Comparison of ENCODE assay signal across 14 cellular contexts in the genomic region with DNA sequence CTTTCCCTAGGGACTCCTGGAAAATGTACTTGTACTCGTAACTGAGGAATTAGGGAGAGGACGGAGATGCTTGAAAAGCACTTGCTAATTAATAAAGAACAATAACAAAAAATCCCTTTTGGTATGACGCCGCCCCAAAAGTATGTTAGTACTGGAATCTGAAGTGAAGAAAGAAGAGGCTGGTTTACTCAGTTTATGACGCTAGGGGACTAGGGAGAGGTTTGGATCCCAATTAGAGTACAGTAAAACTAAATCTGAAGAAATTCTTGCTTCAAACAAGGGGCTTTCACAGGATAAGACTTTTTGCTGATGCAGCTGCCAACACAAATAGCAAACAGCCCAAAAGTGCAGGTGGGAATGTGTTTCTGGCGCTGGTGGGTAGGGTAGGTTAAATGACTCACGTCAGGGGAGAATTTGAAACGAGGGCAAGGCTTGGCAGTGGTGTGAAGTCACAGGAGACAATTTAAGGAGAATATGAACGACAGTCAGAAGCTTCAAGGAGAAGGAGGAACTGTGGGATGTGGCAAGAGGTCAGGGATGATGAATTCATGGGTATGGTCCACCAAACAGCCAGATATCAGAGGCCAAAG. TPM values are rescaled to one million over a fixed set of nuclear protein-coding genes. Genes with fewer than 3 reads are reported as not detected.
A peak's percentile ranks its signal among the peaks of the same experiment; 100 is the strongest.
DNase-seq lines count a peak whose midpoint lies in the region; ATAC-seq and TF ChIP-seq lines count a peak whose summit lies in the region.
"Had no signal": no experiment of that assay in that cellular context is flagged by ENCODE, and none has a peak within 500 bp of the region (broad histone marks: within the 10 kb centered on the region; RNA-seq: fewer than 3 reads in every experiment).

No MANE protein-coding gene starts in this region.

- H3K18ac ChIP-seq in trophoblast cell (ENCODE audit: low read length) = no peak overlapping the region

- H2AK5ac ChIP-seq in trophoblast cell (ENCODE audit: low read length) = no peak overlapping the region

- peaks cover 4% of the 10 kb centered on the region for H3K4me1 ChIP-seq in CD8-positive, alpha-beta T cell (ENCODE audit: insufficient read depth, low read length)
- H3K4me1 ChIP-seq in trophoblast cell (ENCODE audit: control insufficient read depth in 1 of 2, insufficient read depth in 2 of 2, low read length in 2 of 2) (peaks cover 0 to 3% of the 10 kb centered on the region in 2 experiments), endodermal cell (ENCODE audit: control insufficient read depth, insufficient read depth, low read length) (peaks cover 6% of the 10 kb centered on the region)

- no peak overlapping the region for H3K27ac Mint-ChIP-seq in CD8-positive, alpha-beta T cell
- H3K27ac Mint-ChIP-seq in endodermal cell = no peak overlapping the region

- H3K14ac ChIP-seq in trophoblast cell (ENCODE audit: low read length) = no peak overlapping the region

- H3K36me3 Mint-ChIP-seq in CD8-positive, alpha-beta T cell = peaks cover 2% of the 10 kb centered on the region
- H3K36me3 Mint-ChIP-seq in endodermal cell (ENCODE audit: low read depth) = peaks cover 4% of the 10 kb centered on the region

- intact Hi-C loops in CD8-positive, alpha-beta T cell (cut with DNase I, micrococcal nuclease) = no loop called here

- peak overlapping the region; percentile 32 for H3K4me3 Mint-ChIP-seq in CD8-positive, alpha-beta T cell
- no peak overlapping the region for H3K4me3 Mint-ChIP-seq in endodermal cell

- H4K12ac ChIP-seq in trophoblast cell (ENCODE audit: low read depth, low read length) = no peak overlapping the region

- no peak overlapping the region for H2BK120ac ChIP-seq in trophoblast cell (ENCODE audit: insufficient read depth, low read length, poor library complexity)

- H3K4ac ChIP-seq in trophoblast cell (ENCODE audit: low read depth, low read length) = no peak overlapping the region

- H3K4me3 ChIP-seq in CD8-positive, alpha-beta T cell (ENCODE audit: low read depth, low read length) = no peak overlapping the region
- no peak overlapping the region for H3K4me3 ChIP-seq in epithelial cell of esophagus (ENCODE audit: low read length)
- no peak overlapping the region for H3K4me3 ChIP-seq in trophoblast cell (ENCODE audit: low read depth, low read length)
- no peak overlapping the region for H3K4me3 ChIP-seq in endodermal cell (ENCODE audit: low read length)

- no peak overlapping the region for H3K4me2 ChIP-seq in trophoblast cell (ENCODE audit: low read length)

- no peak for ATAC-seq in CD8-positive, alpha-beta T cell
- no peak for ATAC-seq in GM19351 (IDR thresholded peaks at IDR 0.05; ENCODE audit: unreplicated experiment)

- H3K79me2 ChIP-seq in trophoblast cell (ENCODE audit: control insufficient read depth, insufficient read depth, low read length, poor library complexity) = peaks cover 5% of the 10 kb centered on the region

- no peaks in the 10 kb centered on the region for H3K36me3 ChIP-seq in CD8-positive, alpha-beta T cell (ENCODE audit: insufficient read depth, low read length)
- H3K36me3 ChIP-seq in trophoblast cell (ENCODE audit: control insufficient read depth in 1 of 2, insufficient read depth in 2 of 2, low read length in 2 of 2) (no peaks in the 10 kb centered on the region), endodermal cell (ENCODE audit: control insufficient read depth, insufficient read depth, low read length) (no peaks in the 10 kb centered on the region)
- H3K36me3 ChIP-seq: heart right ventricle, suprapubic skin had no signal

- no peak overlapping the region for H4K8ac ChIP-seq in trophoblast cell (ENCODE audit: low read depth, low read length)

- no peak for DNase-seq in CD8-positive, alpha-beta T cell
- DNase-seq in LHCN-M2 (ENCODE audit: low read depth) (peak; percentile 17), epithelial cell of esophagus (ENCODE audit: low read depth) (peak; percentile 47), trophoblast cell (peak; percentile 7 to 40), NCI-H446 (lab: John Stamatoyannopoulos, UW) (no peak), endodermal cell (no peak)
- DNase-seq: activated T-cell treated with anti-CD3 and anti-CD28 coated beads, Interleukin-2, amount 50 U/mL, for 48 hours; aorta; DMS53; heart right ventricle; NCI-H1092; NCI-H446 treated with DMSO at 0.1 percent for 48 hours had no signal

- POLR2A ChIA-PET in CD8-positive, alpha-beta T cell (lab: Charles Lee) = no interaction called here

- H3K9me3 ChIP-seq in CD8-positive, alpha-beta T cell (ENCODE audit: low read length) = no peaks in the 10 kb centered on the region
- H3K9me3 ChIP-seq in trophoblast cell (ENCODE audit: insufficient read depth, low read depth, low read length) = no peaks in the 10 kb centered on the region
- peaks cover 10% of the 10 kb centered on the region for H3K9me3 ChIP-seq in endodermal cell (ENCODE audit: control insufficient read depth, low read length)
- H3K9me3 ChIP-seq: suprapubic skin had no signal

- no peak overlapping the region for H2BK5ac ChIP-seq in trophoblast cell (ENCODE audit: low read depth, low read length, poor library complexity)

- H3K9ac ChIP-seq in trophoblast cell (ENCODE audit: low read length) (no peak overlapping the region), endodermal cell (ENCODE audit: extremely low read depth, low read length, poor library complexity, severe bottlenecking) (no peak overlapping the region)

- no peak overlapping the region for H2BK12ac ChIP-seq in trophoblast cell (ENCODE audit: low read length)

- H3K27ac ChIP-seq in CD8-positive, alpha-beta T cell (ENCODE audit: low read depth, low read length) = no peak overlapping the region
- H3K27ac ChIP-seq in trophoblast cell (ENCODE audit: low read depth, low read length) (no peak overlapping the region), endodermal cell (ENCODE audit: low read depth, low read length) (no peak overlapping the region)
- H3K27ac ChIP-seq: heart right ventricle, suprapubic skin had no signal

- no peak overlapping the region for H3K23ac ChIP-seq in trophoblast cell (ENCODE audit: low read length)

- peaks cover 5% of the 10 kb centered on the region for H3K79me1 ChIP-seq in trophoblast cell (ENCODE audit: low read length)

- H3K27me3 Mint-ChIP-seq in CD8-positive, alpha-beta T cell (ENCODE audit: low read depth) = no peaks in the 10 kb centered on the region
- H3K27me3 Mint-ChIP-seq in endodermal cell (ENCODE audit: insufficient read depth) = peaks cover 3% of the 10 kb centered on the region

- peaks cover 9% of the 10 kb centered on the region for H3K4me1 Mint-ChIP-seq in CD8-positive, alpha-beta T cell (ENCODE audit: low read depth)
- H3K4me1 Mint-ChIP-seq in endodermal cell = peaks cover 12% of the 10 kb centered on the region

- no CpG with 5 or more reads among the region's 9 CpGs for WGBS in trophoblast cell (ENCODE audit: extremely low coverage, insufficient coverage, insufficient read length)
- 78 to 90% methylated on average over 3 to 8 of the region's 9 CpGs for WGBS in endodermal cell (ENCODE audit: insufficient coverage in 1 of 2, insufficient read length in 1 of 2), 2 experiments

- no peaks in the 10 kb centered on the region for H3K9me3 Mint-ChIP-seq in CD8-positive, alpha-beta T cell
- H3K9me3 Mint-ChIP-seq in endodermal cell = peaks cover 14% of the 10 kb centered on the region

- H3K27me3 ChIP-seq in CD8-positive, alpha-beta T cell (ENCODE audit: insufficient read depth, low read length) = no peaks in the 10 kb centered on the region
- H3K27me3 ChIP-seq in trophoblast cell (ENCODE audit: insufficient read depth, low read length) (no peaks in the 10 kb centered on the region), endodermal cell (ENCODE audit: control insufficient read depth, insufficient read depth, low read length, poor library complexity, severe bottlenecking) (no peaks in the 10 kb centered on the region)
- H3K27me3 ChIP-seq: suprapubic skin had no signal

- TF ChIP-seq CTCF in CD8-positive, alpha-beta T cell (IDR thresholded peaks at IDR 0.05) = no peak
- TF ChIP-seq CTCF in epithelial cell of esophagus (IDR thresholded peaks at IDR 0.05; ENCODE audit: insufficient read depth, low read depth, low read length, missing control alignments) = peak; percentile 16
- no peak for TF ChIP-seq CTCF in endodermal cell (conservative IDR thresholded peaks at IDR 0.05)

- no peak overlapping the region for H4K91ac ChIP-seq in trophoblast cell (ENCODE audit: low read depth, low read length)

- CTCF ChIA-PET in CD8-positive, alpha-beta T cell (lab: Charles Lee) = no interaction called here

- no peak overlapping the region for H2AFZ ChIP-seq in trophoblast cell (ENCODE audit: insufficient read depth, low read length, poor library complexity)

RNA-seq across cellular contexts. Expression of gene ZNF396, which starts 1.2 kb away (rescaled TPM):
- total RNA-seq in CD8-positive, alpha-beta T cell = not detected
- total RNA-seq in LHCN-M2 (2014; rRNA removed) = 0.19 and 0.69 TPM in 2 replicates
- 0.66 TPM for polyA plus RNA-seq in LHCN-M2 (2012)
- polyA plus RNA-seq in trophoblast cell (2013) = 0.77 and 0.89 TPM in 2 replicates
- total RNA-seq in endodermal cell = 1 to 10 TPM; 5.4 to 8.5 TPM
- 3.2 TPM for polyA plus RNA-seq in endodermal cell (2013, experiment 1 of 2)
- polyA plus RNA-seq in endodermal cell (2013, experiment 2 of 2) = 3.1 TPM

RNA-seq across cellular contexts. Expression of gene ZNF24, which starts 34.1 kb away (rescaled TPM):
- 10 to 100 TPM; 55.3 to 57.0 TPM for total RNA-seq in CD8-positive, alpha-beta T cell
- total RNA-seq in LHCN-M2 (2014; rRNA removed) (28.0 and 33.3 TPM in 2 replicates), endodermal cell (10 to 100 TPM; 74.7 to 92.1 TPM)
- polyA plus RNA-seq in LHCN-M2 (2012) = 7.3 TPM
- polyA plus RNA-seq in trophoblast cell (2013) = 21.7 and 21.9 TPM in 2 replicates
- polyA plus RNA-seq in endodermal cell (2013, experiment 1 of 2) = 52.9 TPM
- polyA plus RNA-seq in endodermal cell (2013, experiment 2 of 2) = 53.0 TPM

Comparison
In these comparisons a context has a peak if more than half of its experiments do, and no peak if none do; other contexts are left out.
1. DNase-seq: peak in LHCN-M2 (single experiment), epithelial cell of esophagus (single experiment) and trophoblast cell (2 of 2); none in CD8-positive, alpha-beta T cell (0 of 7), NCI-H446 (0 of 2) and endodermal cell (single experiment).